Comparison of ENCODE assay signal across 1 cellular context in genomic region chr10:94402204-94403033, GRCh38.
TF ChIP-seq lines count a peak whose summit lies in the region.

TBC1D12 (plus strand) TSS chr10:94402541; CDS start chr10:94402614, 73 bp downstream.

TF ChIP-seq in K562, 482 proteins besides CTCF, POLR2A, EP300 and RAD21 (continued from another document):
- TF ChIP-seq RFX5 (IDR thresholded peaks at IDR 0.05; ENCODE audit: low read depth, low read length) (no peak), ZBTB26 (CRISPR knock-in tag; IDR thresholded peaks at IDR 0.05) (no peak), ATF6 (CRISPR knock-in tag; IDR thresholded peaks at IDR 0.05) (0 out of 2 replicates have a peak, but pooled peaks have one; percentile 70), MCM7 (IDR thresholded peaks at IDR 0.05) (no peak), SMAD3 (CRISPR knock-in tag; conservative IDR thresholded peaks at IDR 0.05) (no peak), TBP (optimal IDR thresholded peaks at IDR 0.05; ENCODE audit: low read depth, low read length) (peak; percentile 47), RAD51 (IDR thresholded peaks at IDR 0.05; ENCODE audit: borderline replicate concordance, low read depth) (no peak), HDAC1 (IDR thresholded peaks at IDR 0.05) (peak in 1 of 2 experiments; percentile 42; a peak in 1 of 4 replicates), CEBPG (CRISPR knock-in tag; IDR thresholded peaks at IDR 0.05) (no peak), CEBPG (tag; conservative IDR thresholded peaks at IDR 0.05 in 1 of 2, IDR thresholded peaks at IDR 0.05 in 1 of 2) (no peak), C11orf30 (IDR thresholded peaks at IDR 0.05; ENCODE audit: low read depth) (0 out of 2 replicates have a peak, but pooled peaks have one; percentile 5), POLR2B (IDR thresholded peaks at IDR 0.05; ENCODE audit: low read depth, partially characterized antibody) (peak; percentile 45), TEAD1 (CRISPR knock-in tag; IDR thresholded peaks at IDR 0.05) (no peak), HDGF (IDR thresholded peaks at IDR 0.05) (no peak), PBX2 (CRISPR knock-in tag; IDR thresholded peaks at IDR 0.05; ENCODE audit: low read depth) (no peak), PBX2 (tag; conservative IDR thresholded peaks at IDR 0.05; ENCODE audit: low read depth) (peak; percentile 86), SNAPC5 (CRISPR knock-in tag; IDR thresholded peaks at IDR 0.05) (no peak), CTBP1 (IDR thresholded peaks at IDR 0.05; ENCODE audit: borderline replicate concordance) (no peak), ZFP36 (IDR thresholded peaks at IDR 0.05; ENCODE audit: low read depth, low read length, partially characterized antibody) (peak; percentile 87)
TF ChIP-seq in K562: peak in this region for 59.
